In the genomic region with DNA sequence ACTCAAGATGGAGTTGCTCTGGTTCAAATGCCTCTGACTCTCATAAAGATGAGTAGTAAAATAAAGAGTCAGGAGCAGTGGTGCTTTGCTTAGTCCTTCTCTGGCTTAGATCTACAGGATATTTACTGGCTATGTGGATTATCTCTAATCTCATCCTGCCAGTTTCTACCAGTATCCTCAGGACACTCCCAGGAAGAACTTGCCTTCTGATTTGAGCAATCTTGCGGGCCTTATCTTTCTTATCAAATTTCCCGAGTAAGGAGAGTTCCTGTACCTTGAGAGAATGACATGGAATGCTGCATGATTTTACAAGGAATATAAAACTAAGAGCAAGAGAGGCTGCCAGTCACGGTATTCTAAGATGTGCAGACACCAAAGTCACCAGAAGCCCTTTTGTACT, we compare ENCODE assay signal across 35 cellular contexts.
"Had no signal": no experiment of that assay in that cellular context is flagged by ENCODE, and none has a peak within 500 bp of the region (broad histone marks: within the 10 kb centered on the region; RNA-seq: fewer than 3 reads in every experiment).

No MANE protein-coding gene starts in this region.

- H3K27me3 ChIP-seq: adrenal gland, ascending aorta, cardiac muscle cell, colonic mucosa, gastroesophageal sphincter, hepatocyte, neutrophil, ovary, uterus had no signal

- H3K36me3 ChIP-seq: adrenal gland, ascending aorta, cardiac muscle cell, colonic mucosa, gastroesophageal sphincter, neutrophil, ovary, prostate gland, thoracic aorta, uterus, WERI-Rb-1 had no signal

- H3K36me3 Mint-ChIP-seq: brain; memory B cell; natural killer cell treated with Interleukin-12 subunit alpha and Interleukin-12 subunit beta and Interleukin-15 and Interleukin-18, amount 100 ng/mL, for 72 hours had no signal

- H2AFZ ChIP-seq: hepatocyte had no signal

- DNase-seq: activated CD4-positive, alpha-beta T cell treated with anti-CD3 and anti-CD28 coated beads for 48 hours; activated CD4-positive, alpha-beta T cell treated with anti-CD3 and anti-CD28 coated beads, Interleukin-2, amount 50 U/mL, for 48 hours; activated CD8-positive, alpha-beta memory T cell treated with anti-CD3 and anti-CD28 coated beads for 24 hours; activated effector memory CD4-positive, alpha-beta T cell treated with anti-CD3 and anti-CD28 coated beads, Interleukin-2, amount 50 U/mL, for 16 hours; activated naive CD4-positive, alpha-beta T cell treated with anti-CD3 and anti-CD28 coated beads for 36 hours; activated naive CD8-positive, alpha-beta T cell treated with anti-CD3 and anti-CD28 coated beads for 36 hours; adrenal gland; cerebellar nuclear complex; colonic mucosa; effector CD8-positive, alpha-beta T cell; erythroblast; kidney; ovary; retina; stimulated activated CD4-positive, alpha-beta T cell treated with anti-CD3 and anti-CD28 coated beads, Interleukin-12 subunit alpha, Interleukin-12 subunit beta, amount 100 ng/mL, for 4 hours; stimulated activated CD4-positive, alpha-beta T cell treated with anti-CD3 and anti-CD28 coated beads, Interleukin-4, amount 100 ng/mL, for 1 hour; T-helper 1 cell; uterus; WERI-Rb-1 had no signal

- H3K4me3 Mint-ChIP-seq: activated naive CD4-positive, alpha-beta T cell treated with anti-CD3 and anti-CD28 coated beads for 36 hours; activated naive CD8-positive, alpha-beta T cell treated with anti-CD3 and anti-CD28 coated beads for 36 hours; brain; memory B cell; natural killer cell treated with Interleukin-12 subunit alpha and Interleukin-12 subunit beta and Interleukin-15 and Interleukin-18, amount 100 ng/mL, for 72 hours; stimulated activated naive CD8-positive, alpha-beta T cell treated with anti-CD3 and anti-CD28 coated beads, Interleukin-15, Interleukin-2, amounts not matched to agents 100 ng/mL and 50 ng/mL, for 24 hours; T-helper 2 cell treated with Interferon-gamma antibody and Interleukin-4, amounts not matched to agents 5 μg/mL and 100 μg/mL, for 36 hours had no signal

- H3K27me3 Mint-ChIP-seq: brain, type B pancreatic cell had no signal

- H3K9me3 ChIP-seq: adrenal gland, ascending aorta, colonic mucosa, gastroesophageal sphincter, neutrophil, ovary, prostate gland, thoracic aorta, uterus had no signal

- H3K27ac Mint-ChIP-seq: activated naive CD4-positive, alpha-beta T cell treated with anti-CD3 and anti-CD28 coated beads for 36 hours; activated naive CD8-positive, alpha-beta T cell treated with anti-CD3 and anti-CD28 coated beads for 36 hours; brain; memory B cell; natural killer cell treated with Interleukin-12 subunit alpha and Interleukin-12 subunit beta and Interleukin-15 and Interleukin-18, amount 100 ng/mL, for 72 hours; stimulated activated naive CD8-positive, alpha-beta T cell treated with anti-CD3 and anti-CD28 coated beads, Interleukin-15, Interleukin-2, amounts not matched to agents 100 ng/mL and 50 ng/mL, for 24 hours; T-helper 2 cell treated with Interferon-gamma antibody and Interleukin-4, amounts not matched to agents 5 μg/mL and 100 μg/mL, for 36 hours; type B pancreatic cell had no signal

- H3K4me3 ChIP-seq: adrenal gland, ascending aorta, cardiac muscle cell, colonic mucosa, gastroesophageal sphincter, hepatocyte, ovary, prostate gland, skin epidermis, thoracic aorta, uterus had no signal

- ATAC-seq: activated CD4-positive, CD25-positive, alpha-beta regulatory T cell treated with anti-CD3 and anti-CD28 coated beads, Interleukin-2, amount 50 U/mL, for 24 hours; gastroesophageal sphincter; natural killer cell treated with Interleukin-12 subunit alpha and Interleukin-12 subunit beta and Interleukin-15 and Interleukin-18, amount 100 ng/mL, for 72 hours; sciatic nerve had no signal

- FAIRE-seq: kidney had no signal

- H3K27ac ChIP-seq: adrenal gland, ascending aorta, cardiac muscle cell, colonic mucosa, gastroesophageal sphincter, hepatocyte, neutrophil, ovary, prostate gland, skin epidermis, thoracic aorta, uterus, WERI-Rb-1 had no signal

- H3K4me1 ChIP-seq: adrenal gland, ascending aorta, colonic mucosa, gastroesophageal sphincter, prostate gland, uterus had no signal

- H3K4me2 ChIP-seq: hepatocyte had no signal

- H3K79me2 ChIP-seq: hepatocyte had no signal

- H3K4me1 Mint-ChIP-seq: activated naive CD8-positive, alpha-beta T cell treated with anti-CD3 and anti-CD28 coated beads for 36 hours; memory B cell had no signal

- H3K9me3 Mint-ChIP-seq: natural killer cell treated with Interleukin-12 subunit alpha and Interleukin-12 subunit beta and Interleukin-15 and Interleukin-18, amount 100 ng/mL, for 72 hours; stimulated activated naive CD8-positive, alpha-beta T cell treated with anti-CD3 and anti-CD28 coated beads, Interleukin-15, Interleukin-2, amounts not matched to agents 100 ng/mL and 50 ng/mL, for 24 hours; T-helper 2 cell treated with Interferon-gamma antibody and Interleukin-4, amounts not matched to agents 5 μg/mL and 100 μg/mL, for 36 hours had no signal
